In genomic region chr17:27572665-27573064, GRCh38 we compare ENCODE assay signal across 13 cellular contexts. TPM values are rescaled to one million over a fixed set of nuclear protein-coding genes. Genes with fewer than 3 reads are reported as not detected.
A peak's percentile ranks its signal among the peaks of the same experiment; 100 is the strongest.
DNase-seq lines count a peak whose midpoint lies in the region; ATAC-seq and TF ChIP-seq lines count a peak whose summit lies in the region.
"Had no signal": no experiment of that assay in that cellular context is flagged by ENCODE, and none has a peak within 500 bp of the region (broad histone marks: within the 10 kb centered on the region; RNA-seq: fewer than 3 reads in every experiment).

No MANE protein-coding gene starts in this region.

- H3K27ac ChIP-seq in osteoblast (ENCODE audit: low read depth, low read length) = no peak overlapping the region
- H3K27ac ChIP-seq in CD4-positive, alpha-beta memory T cell (ENCODE audit: low read depth, low read length) = no peak overlapping the region
- H3K27ac ChIP-seq: HL-60, right lobe of liver, upper lobe of left lung had no signal

- no peaks in the 10 kb centered on the region for H3K79me2 ChIP-seq in osteoblast (ENCODE audit: insufficient read depth, low read length)

- H3K27me3 ChIP-seq in osteoblast (ENCODE audit: insufficient read depth, low read length) = no peaks in the 10 kb centered on the region
- H3K27me3 ChIP-seq in CD4-positive, alpha-beta memory T cell (ENCODE audit: insufficient read depth, low read length) = no peaks in the 10 kb centered on the region
- H3K27me3 ChIP-seq: right lobe of liver, upper lobe of left lung had no signal

- H3K4me3 Mint-ChIP-seq in activated T-cell treated with anti-CD3 and anti-CD28 coated beads, Interleukin-2, amount 50 U/mL, for 72 hours = peak overlapping the region; percentile 71 to 80
- peak overlapping the region; percentile 77 for H3K4me3 Mint-ChIP-seq in stimulated activated naive CD8-positive, alpha-beta T cell treated with anti-CD3 and anti-CD28 coated beads, Interleukin-15, Interleukin-2, amounts not matched to agents 100 ng/mL and 50 ng/mL, for 24 hours
- no peak overlapping the region for H3K4me3 Mint-ChIP-seq in CD4-positive, alpha-beta memory T cell

- no peaks in the 10 kb centered on the region for H4K20me1 ChIP-seq in osteoblast (ENCODE audit: insufficient read depth, low read length)

- peak; percentile 78 to 86 for ATAC-seq in activated T-cell treated with anti-CD3 and anti-CD28 coated beads, Interleukin-2, amount 50 U/mL, for 72 hours (replicated peaks in 1 of 2)
- ATAC-seq in GM19395 (IDR thresholded peaks at IDR 0.05; ENCODE audit: unreplicated experiment) = no peak
- ATAC-seq: HCT116, right lobe of liver had no signal

- POLR2A ChIA-PET in CD4-positive, alpha-beta memory T cell (lab: Charles Lee; ENCODE audit: partially characterized antibody) = no interaction called here

- no peaks in the 10 kb centered on the region for H3K9me3 ChIP-seq in osteoblast (ENCODE audit: low read depth, low read length)
- H3K9me3 ChIP-seq in CD4-positive, alpha-beta memory T cell (ENCODE audit: control insufficient read depth in 1 of 2, low read length in 2 of 2) = no peaks in the 10 kb centered on the region
- H3K9me3 ChIP-seq: right lobe of liver, upper lobe of left lung had no signal

- H3K4me1 Mint-ChIP-seq in activated T-cell treated with anti-CD3 and anti-CD28 coated beads, Interleukin-2, amount 50 U/mL, for 72 hours (ENCODE audit: low read depth) = peaks cover 90% of the 10 kb centered on the region
- peaks cover 90% of the 10 kb centered on the region for H3K4me1 Mint-ChIP-seq in stimulated activated naive CD8-positive, alpha-beta T cell treated with anti-CD3 and anti-CD28 coated beads, Interleukin-15, Interleukin-2, amounts not matched to agents 100 ng/mL and 50 ng/mL, for 24 hours (ENCODE audit: low read depth)
- H3K4me1 Mint-ChIP-seq in CD4-positive, alpha-beta memory T cell = peaks cover 10 to 16% (median 11%) of the 10 kb centered on the region in 4 donors

- H2AFZ ChIP-seq in osteoblast (ENCODE audit: low read length) = no peak overlapping the region

- peaks cover 23% of the 10 kb centered on the region for H3K4me1 ChIP-seq in osteoblast (ENCODE audit: insufficient read depth, low read length)
- peaks cover 5% of the 10 kb centered on the region for H3K4me1 ChIP-seq in CD4-positive, alpha-beta memory T cell (ENCODE audit: insufficient read depth, low read length)
- H3K4me1 ChIP-seq: right lobe of liver had no signal

- DNase-seq in activated T-cell treated with anti-CD3 and anti-CD28 coated beads for 24 hours (ENCODE audit: low read depth) (peak; percentile 65), osteoblast (ENCODE audit: insufficient read length, low spot score, missing footprints) (peak; percentile 76), SIG-M5 treated with dmso at 0.1 percent for 504 hours (lab: John Stamatoyannopoulos, UW; ENCODE audit: unreplicated experiment) (no peak)
- no peak for DNase-seq in activated T-cell treated with anti-CD3 and anti-CD28 coated beads, Interleukin-2, amount 50 U/mL, for 1 hour
- peak; percentile 73 to 84 for DNase-seq in activated T-cell treated with anti-CD3 and anti-CD28 coated beads, Interleukin-2, amount 50 U/mL, for 72 hours
- no peak for DNase-seq in CD4-positive, alpha-beta memory T cell
- DNase-seq: NCI-H1694, right lobe of liver, upper lobe of left lung had no signal

- H3K36me3 Mint-ChIP-seq in activated T-cell treated with anti-CD3 and anti-CD28 coated beads, Interleukin-2, amount 50 U/mL, for 72 hours (ENCODE audit: insufficient read depth in 2 of 2) = peaks cover 4 to 15% of the 10 kb centered on the region in 2 donors
- peaks cover 33% of the 10 kb centered on the region for H3K36me3 Mint-ChIP-seq in stimulated activated naive CD8-positive, alpha-beta T cell treated with anti-CD3 and anti-CD28 coated beads, Interleukin-15, Interleukin-2, amounts not matched to agents 100 ng/mL and 50 ng/mL, for 24 hours (ENCODE audit: low read depth)
- peaks cover 6% of the 10 kb centered on the region in 2 donors for H3K36me3 Mint-ChIP-seq in CD4-positive, alpha-beta memory T cell

- CTCF ChIA-PET in CD4-positive, alpha-beta memory T cell (lab: Charles Lee; ENCODE audit: partially characterized antibody) = no interaction called here

- peak overlapping the region; percentile 91 for H3K27ac Mint-ChIP-seq in activated T-cell treated with anti-CD3 and anti-CD28 coated beads, Interleukin-2, amount 50 U/mL, for 72 hours
- H3K27ac Mint-ChIP-seq in stimulated activated naive CD8-positive, alpha-beta T cell treated with anti-CD3 and anti-CD28 coated beads, Interleukin-15, Interleukin-2, amounts not matched to agents 100 ng/mL and 50 ng/mL, for 24 hours = peak overlapping the region; percentile 93
- peak overlapping the region in 1 of 7 donors; percentile 37 for H3K27ac Mint-ChIP-seq in CD4-positive, alpha-beta memory T cell

- no peaks in the 10 kb centered on the region for H3K27me3 Mint-ChIP-seq in activated T-cell treated with anti-CD3 and anti-CD28 coated beads, Interleukin-2, amount 50 U/mL, for 72 hours (ENCODE audit: low read depth)
- no peaks in the 10 kb centered on the region for H3K27me3 Mint-ChIP-seq in stimulated activated naive CD8-positive, alpha-beta T cell treated with anti-CD3 and anti-CD28 coated beads, Interleukin-15, Interleukin-2, amounts not matched to agents 100 ng/mL and 50 ng/mL, for 24 hours
- no peaks in the 10 kb centered on the region for H3K27me3 Mint-ChIP-seq in CD4-positive, alpha-beta memory T cell

- intact Hi-C loops in CD4-positive, alpha-beta memory T cell (cut with micrococcal nuclease) = no loop called here

- no peak overlapping the region for H3K4me2 ChIP-seq in osteoblast (ENCODE audit: insufficient read depth, low read length)

- H3K9me3 Mint-ChIP-seq in activated T-cell treated with anti-CD3 and anti-CD28 coated beads, Interleukin-2, amount 50 U/mL, for 72 hours = no peaks in the 10 kb centered on the region
- H3K9me3 Mint-ChIP-seq in stimulated activated naive CD8-positive, alpha-beta T cell treated with anti-CD3 and anti-CD28 coated beads, Interleukin-15, Interleukin-2, amounts not matched to agents 100 ng/mL and 50 ng/mL, for 24 hours = no peaks in the 10 kb centered on the region
- no peaks in the 10 kb centered on the region for H3K9me3 Mint-ChIP-seq in CD4-positive, alpha-beta memory T cell

- H3K36me3 ChIP-seq in osteoblast (ENCODE audit: insufficient read depth, low read length) = no peaks in the 10 kb centered on the region
- H3K36me3 ChIP-seq in CD4-positive, alpha-beta memory T cell (ENCODE audit: insufficient read depth, low read length) = no peaks in the 10 kb centered on the region
- H3K36me3 ChIP-seq: right lobe of liver, upper lobe of left lung had no signal

- H3K4me3 ChIP-seq in osteoblast (ENCODE audit: insufficient read depth, low read length) = no peak overlapping the region
- H3K4me3 ChIP-seq in CD4-positive, alpha-beta memory T cell (ENCODE audit: low read length in 2 of 2) = no peak overlapping the region
- H3K4me3 ChIP-seq: right lobe of liver, upper lobe of left lung had no signal

- no peak for TF ChIP-seq CTCF in osteoblast (IDR thresholded peaks at IDR 0.05; ENCODE audit: extremely low read depth, low read depth, low read length)

RNA-seq across cellular contexts. Expression of gene LGALS9, which starts 58.3 kb away (rescaled TPM):
- total RNA-seq in activated T-cell treated with anti-CD3 and anti-CD28 coated beads, Interleukin-2, amount 50 U/mL, for 72 hours = 10 to 100 TPM; 44.8 to 46.3 TPM
- 1.4 and 4.7 TPM in 2 replicates for total RNA-seq in osteoblast
- 10 to 100 TPM; 19.9 to 24.6 TPM for total RNA-seq in CD4-positive, alpha-beta memory T cell
- polyA plus RNA-seq in CD4-positive, alpha-beta memory T cell = 10 to 100 TPM; 24.1 to 33.2 TPM

Comparison
In these comparisons a context has a peak if more than half of its experiments do, and no peak if none do; other contexts are left out.
1. DNase-seq: peak in activated T-cell treated with anti-CD3 and anti-CD28 coated beads for 24 hours (single experiment), activated T-cell treated with anti-CD3 and anti-CD28 coated beads, Interleukin-2, amount 50 U/mL, for 72 hours (2 of 2) and osteoblast (single experiment); none in activated T-cell treated with anti-CD3 and anti-CD28 coated beads, Interleukin-2, amount 50 U/mL, for 1 hour (single experiment), SIG-M5 treated with dmso at 0.1 percent for 504 hours (single experiment) and CD4-positive, alpha-beta memory T cell (0 of 5).
2. H3K4me3 Mint-ChIP-seq: peak in activated T-cell treated with anti-CD3 and anti-CD28 coated beads, Interleukin-2, amount 50 U/mL, for 72 hours (2 of 2) and stimulated activated naive CD8-positive, alpha-beta T cell treated with anti-CD3 and anti-CD28 coated beads, Interleukin-15, Interleukin-2, amounts not matched to agents 100 ng/mL and 50 ng/mL, for 24 hours (single experiment); none in CD4-positive, alpha-beta memory T cell (0 of 8).